25 cellular contexts compared by ENCODE assay signal in the genomic region with DNA sequence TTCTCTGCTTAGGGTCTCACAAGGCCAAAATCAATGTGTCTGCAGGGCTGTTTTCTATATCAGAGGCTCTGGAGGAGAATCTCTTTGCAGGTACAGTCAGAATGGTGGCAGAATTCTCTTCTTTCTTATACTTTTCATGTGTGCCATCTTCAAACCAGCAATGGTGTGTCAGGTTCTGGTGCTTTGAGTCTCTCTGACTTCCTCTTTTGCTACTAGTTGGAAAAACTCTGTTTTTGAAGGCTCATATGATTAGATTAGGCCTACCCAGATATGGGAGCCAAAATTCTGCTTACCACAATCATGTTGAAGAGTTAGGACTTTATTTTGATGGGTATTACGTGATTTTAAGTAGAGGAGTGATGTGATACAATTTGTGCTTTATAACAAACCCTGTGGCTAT.
"Had no signal": no experiment of that assay in that cellular context is flagged by ENCODE, and none has a peak within 500 bp of the region (broad histone marks: within the 10 kb centered on the region; RNA-seq: fewer than 3 reads in every experiment).

No MANE protein-coding gene starts in this region.

- H3K4me1 ChIP-seq: left lung, lower lobe of right lung, neural progenitor cell, stomach, upper lobe of right lung had no signal

- H3K4me3 ChIP-seq: left lung, lower lobe of right lung, neural progenitor cell, ovary, right atrium auricular region, skin epidermis, stomach, thoracic aorta, tibial artery, upper lobe of right lung had no signal

- H3K27me3 ChIP-seq: left lung, neural progenitor cell, neutrophil, ovary, right atrium auricular region, stomach, tibial artery, upper lobe of right lung had no signal

- ATAC-seq: left colon; left lung; lower lobe of right lung; naive thymus-derived CD8-positive, alpha-beta T cell; sciatic nerve; stimulated activated naive B cell treated with anti-CD40 and anti-IgM and Interleukin-4, amounts not matched to agents 10 μg/mL and 1 μg/mL and 100 μg/mL, for 72 hours; stimulated activated naive CD8-positive, alpha-beta T cell treated with anti-CD3 and anti-CD28 coated beads, Interleukin-15, Interleukin-2, amounts not matched to agents 100 U/mL and 50 U/mL, for 24 hours; upper lobe of right lung had no signal

- H3K9me3 ChIP-seq: left lung, lower lobe of right lung, neutrophil, ovary, right atrium auricular region, stomach, thoracic aorta, tibial artery, upper lobe of right lung had no signal

- H3K27ac ChIP-seq: left lung, lower lobe of right lung, neural progenitor cell, neutrophil, ovary, right atrium auricular region, skin epidermis, stomach, thoracic aorta, tibial artery, upper lobe of right lung had no signal

- H3K36me3 ChIP-seq: neural progenitor cell, neutrophil, ovary had no signal

- DNase-seq: hypothalamus; immature natural killer cell; kidney; left colon; left lung; lower lobe of right lung; mammary epithelial cell; naive thymus-derived CD8-positive, alpha-beta T cell; occipital lobe; ovary; stimulated activated CD4-positive, alpha-beta T cell treated with anti-CD3 and anti-CD28 coated beads, Interleukin-12 subunit alpha, Interleukin-12 subunit beta, amount 100 ng/mL, for 4 hours; stimulated activated CD4-positive, alpha-beta T cell treated with anti-CD3 and anti-CD28 coated beads, Interleukin-15, amount 100 ng/mL, for 24 hours; stimulated activated CD4-positive, alpha-beta T cell treated with anti-CD3 and anti-CD28 coated beads, Interleukin-2, amount 100 ng/mL, for 24 hours; stimulated activated CD4-positive, alpha-beta T cell treated with anti-CD3 and anti-CD28 coated beads, Interleukin-4, amount 100 ng/mL, for 1 hour; stimulated activated naive B cell treated with anti-CD40 and anti-IgM and Interleukin-4, amounts not matched to agents 10 μg/mL and 1 μg/mL and 100 μg/mL, for 72 hours; stimulated activated naive CD8-positive, alpha-beta T cell treated with anti-CD3 and anti-CD28 coated beads, Interleukin-15, Interleukin-2, amounts not matched to agents 100 U/mL and 50 U/mL, for 24 hours; stomach; tibial artery; upper lobe of right lung had no signal
